In the genomic region with DNA sequence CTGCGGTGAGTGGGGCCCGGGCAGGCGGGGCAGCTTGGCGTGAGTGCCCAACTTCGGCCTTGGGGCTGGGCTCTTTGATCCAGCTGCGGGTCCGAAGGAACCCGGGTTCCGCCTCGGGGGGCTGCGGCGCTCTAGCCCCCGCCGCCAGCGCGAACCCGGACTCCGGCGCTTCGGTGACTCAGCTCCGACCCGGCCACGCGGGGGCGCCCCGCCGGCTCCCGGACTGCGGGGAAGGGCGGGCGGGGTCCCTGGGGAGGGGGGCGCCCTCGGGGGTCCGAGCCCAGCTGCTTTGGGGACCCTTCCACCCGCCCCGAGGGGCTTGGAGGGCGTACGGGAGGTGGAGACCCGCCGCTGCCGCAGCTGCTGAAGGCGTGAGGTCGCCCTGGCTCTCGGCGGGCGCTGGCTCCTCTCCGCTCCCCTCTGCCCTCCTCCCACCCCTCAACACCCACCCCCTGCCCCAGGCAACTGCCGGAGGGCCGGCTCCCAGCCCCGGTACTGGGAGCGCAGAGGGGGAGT, we compare ENCODE assay signal across 1 cellular context.
A peak's percentile ranks its signal among the peaks of the same experiment; 100 is the strongest.
TF ChIP-seq lines count a peak whose summit lies in the region.

No MANE protein-coding gene starts in this region.

TF ChIP-seq in HepG2, 621 proteins besides CTCF, POLR2A, EP300 and RAD21 (continued from another document and continues in another):
- TF ChIP-seq, protein P1, sequence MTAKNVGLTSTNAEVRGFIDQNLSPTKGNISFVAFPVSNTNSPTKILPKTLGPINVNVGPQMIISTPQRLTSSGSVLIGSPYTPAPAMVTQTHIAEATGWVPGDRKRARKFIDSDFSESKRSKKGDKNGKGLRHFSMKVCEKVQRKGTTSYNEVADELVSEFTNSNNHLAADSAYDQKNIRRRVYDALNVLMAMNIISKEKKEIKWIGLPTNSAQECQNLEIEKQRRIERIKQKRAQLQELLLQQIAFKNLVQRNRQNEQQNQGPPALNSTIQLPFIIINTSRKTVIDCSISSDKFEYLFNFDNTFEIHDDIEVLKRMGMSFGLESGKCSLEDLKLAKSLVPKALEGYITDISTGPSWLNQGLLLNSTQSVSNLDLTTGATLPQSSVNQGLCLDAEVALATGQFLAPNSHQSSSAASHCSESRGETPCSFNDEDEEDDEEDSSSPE (CRISPR knock-in tag; IDR thresholded peaks at IDR 0.05) = 0 out of 2 replicates have a peak, but pooled peaks have one; percentile 23
- TF ChIP-seq YEATS4 (CRISPR knock-in tag; IDR thresholded peaks at IDR 0.05; ENCODE audit: borderline replicate concordance) = peak; percentile 53
- no peak for TF ChIP-seq NFYB (CRISPR knock-in tag; IDR thresholded peaks at IDR 0.05)
- no peak for TF ChIP-seq ZSCAN20 (CRISPR knock-in tag; IDR thresholded peaks at IDR 0.05; ENCODE audit: borderline replicate concordance)
- no peak for TF ChIP-seq ZNF562 (CRISPR knock-in tag; IDR thresholded peaks at IDR 0.05; ENCODE audit: borderline replicate concordance)
- no peak for TF ChIP-seq ZNF180 (CRISPR knock-in tag; IDR thresholded peaks at IDR 0.05; ENCODE audit: borderline replicate concordance, low read depth)
- TF ChIP-seq, protein P2, sequence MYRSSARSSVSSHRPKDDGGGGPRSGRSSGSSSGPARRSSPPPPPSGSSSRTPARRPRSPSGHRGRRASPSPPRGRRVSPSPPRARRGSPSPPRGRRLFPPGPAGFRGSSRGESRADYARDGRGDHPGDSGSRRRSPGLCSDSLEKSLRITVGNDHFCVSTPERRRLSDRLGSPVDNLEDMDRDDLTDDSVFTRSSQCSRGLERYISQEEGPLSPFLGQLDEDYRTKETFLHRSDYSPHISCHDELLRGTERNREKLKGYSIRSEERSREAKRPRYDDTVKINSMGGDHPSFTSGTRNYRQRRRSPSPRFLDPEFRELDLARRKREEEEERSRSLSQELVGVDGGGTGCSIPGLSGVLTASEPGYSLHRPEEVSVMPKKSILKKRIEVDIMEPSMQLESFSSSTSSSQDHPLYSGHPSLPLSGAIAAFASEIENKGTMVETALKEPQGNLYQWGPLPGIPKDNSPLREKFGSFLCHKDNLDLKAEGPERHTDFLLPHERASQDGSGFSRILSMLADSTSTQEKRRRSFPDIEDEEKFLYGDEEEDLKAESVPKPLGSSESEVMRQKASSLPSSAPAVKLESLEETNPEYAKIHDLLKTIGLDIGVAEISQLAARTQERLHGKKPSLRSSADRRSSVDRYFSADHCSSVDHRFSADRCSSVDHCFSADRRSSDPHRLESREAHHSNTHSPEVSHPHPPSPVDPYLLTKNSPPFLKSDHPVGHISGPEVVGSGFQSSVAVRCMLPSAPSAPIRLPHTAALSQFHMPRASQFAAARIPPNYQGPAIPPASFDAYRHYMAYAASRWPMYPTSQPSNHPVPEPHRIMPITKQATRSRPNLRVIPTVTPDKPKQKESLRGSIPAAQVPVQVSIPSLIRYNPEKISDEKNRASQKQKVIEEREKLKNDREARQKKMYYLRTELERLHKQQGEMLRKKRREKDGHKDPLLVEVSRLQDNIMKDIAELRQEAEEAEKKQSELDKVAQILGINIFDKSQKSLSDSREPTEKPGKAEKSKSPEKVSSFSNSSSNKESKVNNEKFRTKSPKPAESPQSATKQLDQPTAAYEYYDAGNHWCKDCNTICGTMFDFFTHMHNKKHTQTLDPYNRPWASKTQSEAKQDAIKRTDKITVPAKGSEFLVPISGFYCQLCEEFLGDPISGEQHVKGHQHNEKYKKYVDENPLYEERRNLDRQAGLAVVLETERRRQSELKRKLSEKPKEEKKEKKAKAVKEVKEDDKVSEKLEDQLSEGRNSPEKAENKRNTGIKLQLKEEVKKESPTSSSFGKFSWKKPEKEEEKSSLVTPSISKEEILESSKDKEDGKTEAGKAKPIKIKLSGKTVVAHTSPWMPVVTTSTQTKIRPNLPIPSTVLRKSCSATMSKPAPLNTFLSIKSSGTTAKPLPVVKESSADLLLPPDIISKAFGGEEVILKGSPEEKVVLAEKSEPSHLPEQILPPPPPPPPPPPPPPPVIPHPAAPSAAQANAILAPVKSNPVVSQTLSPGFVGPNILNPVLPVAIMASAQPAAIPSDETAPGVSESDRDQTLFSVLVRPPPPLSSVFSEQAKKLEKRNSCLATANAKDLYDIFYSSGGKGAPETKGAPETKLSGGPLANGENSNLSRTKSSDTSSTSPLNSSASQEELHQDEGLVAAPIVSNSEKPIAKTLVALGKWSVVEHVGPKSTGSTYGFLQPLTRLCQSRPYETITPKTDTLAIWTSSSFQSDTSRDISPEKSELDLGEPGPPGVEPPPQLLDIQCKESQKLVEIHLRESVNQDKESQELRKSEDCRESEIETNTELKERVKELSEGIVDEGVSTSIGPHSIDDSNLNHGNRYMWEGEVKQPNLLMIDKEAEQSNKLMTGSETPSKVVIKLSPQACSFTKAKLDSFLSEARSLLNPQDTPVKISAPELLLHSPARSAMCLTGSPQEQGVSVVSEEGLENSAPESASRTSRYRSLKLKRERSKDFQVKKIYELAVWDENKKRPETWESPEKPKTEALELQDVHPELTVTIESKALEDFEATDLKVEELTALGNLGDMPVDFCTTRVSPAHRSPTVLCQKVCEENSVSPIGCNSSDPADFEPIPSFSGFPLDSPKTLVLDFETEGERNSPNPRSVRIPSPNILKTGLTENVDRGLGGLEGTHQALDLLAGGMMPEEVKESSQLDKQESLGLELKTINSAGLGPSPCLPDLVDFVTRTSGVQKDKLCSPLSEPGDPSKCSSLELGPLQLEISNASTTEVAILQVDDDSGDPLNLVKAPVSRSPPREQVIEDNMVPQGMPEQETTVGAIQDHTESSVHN (CRISPR knock-in tag; IDR thresholded peaks at IDR 0.05) = no peak
- no peak for TF ChIP-seq HHEX (CRISPR knock-in tag; IDR thresholded peaks at IDR 0.05)
- TF ChIP-seq, protein P3, sequence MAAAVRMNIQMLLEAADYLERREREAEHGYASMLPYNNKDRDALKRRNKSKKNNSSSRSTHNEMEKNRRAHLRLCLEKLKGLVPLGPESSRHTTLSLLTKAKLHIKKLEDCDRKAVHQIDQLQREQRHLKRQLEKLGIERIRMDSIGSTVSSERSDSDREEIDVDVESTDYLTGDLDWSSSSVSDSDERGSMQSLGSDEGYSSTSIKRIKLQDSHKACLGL (CRISPR knock-in tag; IDR thresholded peaks at IDR 0.05) = no peak
- TF ChIP-seq, protein P4, sequence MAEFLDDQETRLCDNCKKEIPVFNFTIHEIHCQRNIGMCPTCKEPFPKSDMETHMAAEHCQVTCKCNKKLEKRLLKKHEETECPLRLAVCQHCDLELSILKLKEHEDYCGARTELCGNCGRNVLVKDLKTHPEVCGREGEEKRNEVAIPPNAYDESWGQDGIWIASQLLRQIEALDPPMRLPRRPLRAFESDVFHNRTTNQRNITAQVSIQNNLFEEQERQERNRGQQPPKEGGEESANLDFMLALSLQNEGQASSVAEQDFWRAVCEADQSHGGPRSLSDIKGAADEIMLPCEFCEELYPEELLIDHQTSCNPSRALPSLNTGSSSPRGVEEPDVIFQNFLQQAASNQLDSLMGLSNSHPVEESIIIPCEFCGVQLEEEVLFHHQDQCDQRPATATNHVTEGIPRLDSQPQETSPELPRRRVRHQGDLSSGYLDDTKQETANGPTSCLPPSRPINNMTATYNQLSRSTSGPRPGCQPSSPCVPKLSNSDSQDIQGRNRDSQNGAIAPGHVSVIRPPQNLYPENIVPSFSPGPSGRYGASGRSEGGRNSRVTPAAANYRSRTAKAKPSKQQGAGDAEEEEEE (CRISPR knock-in tag; IDR thresholded peaks at IDR 0.05; ENCODE audit: borderline replicate concordance) = no peak
- no peak for TF ChIP-seq SCMH1 (CRISPR knock-in tag; IDR thresholded peaks at IDR 0.05; ENCODE audit: borderline replicate concordance)
- TF ChIP-seq, protein P5, sequence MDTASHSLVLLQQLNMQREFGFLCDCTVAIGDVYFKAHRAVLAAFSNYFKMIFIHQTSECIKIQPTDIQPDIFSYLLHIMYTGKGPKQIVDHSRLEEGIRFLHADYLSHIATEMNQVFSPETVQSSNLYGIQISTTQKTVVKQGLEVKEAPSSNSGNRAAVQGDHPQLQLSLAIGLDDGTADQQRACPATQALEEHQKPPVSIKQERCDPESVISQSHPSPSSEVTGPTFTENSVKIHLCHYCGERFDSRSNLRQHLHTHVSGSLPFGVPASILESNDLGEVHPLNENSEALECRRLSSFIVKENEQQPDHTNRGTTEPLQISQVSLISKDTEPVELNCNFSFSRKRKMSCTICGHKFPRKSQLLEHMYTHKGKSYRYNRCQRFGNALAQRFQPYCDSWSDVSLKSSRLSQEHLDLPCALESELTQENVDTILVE (CRISPR knock-in tag; IDR thresholded peaks at IDR 0.05) = no peak
- no peak for TF ChIP-seq ZNF207 (IDR thresholded peaks at IDR 0.05; ENCODE audit: borderline replicate concordance)
- TF ChIP-seq ZSCAN25 (CRISPR knock-in tag; IDR thresholded peaks at IDR 0.05) = peak; percentile 97
- no peak for TF ChIP-seq REL (CRISPR knock-in tag; conservative IDR thresholded peaks at IDR 0.05)
- no peak for TF ChIP-seq CEBPB (IDR thresholded peaks at IDR 0.05; ENCODE audit: borderline replicate concordance, low read depth, low read length)
- TF ChIP-seq ZIK1 (CRISPR knock-in tag; IDR thresholded peaks at IDR 0.05; ENCODE audit: borderline replicate concordance, low read depth) = no peak
- no peak for TF ChIP-seq CREM (IDR thresholded peaks at IDR 0.05)
- no peak for TF ChIP-seq CREM (CRISPR knock-in tag; IDR thresholded peaks at IDR 0.05)
- no peak for TF ChIP-seq MIER2 (CRISPR knock-in tag; IDR thresholded peaks at IDR 0.05)
- TF ChIP-seq MTA3 (CRISPR knock-in tag; IDR thresholded peaks at IDR 0.05) = no peak
- TF ChIP-seq, protein P6, sequence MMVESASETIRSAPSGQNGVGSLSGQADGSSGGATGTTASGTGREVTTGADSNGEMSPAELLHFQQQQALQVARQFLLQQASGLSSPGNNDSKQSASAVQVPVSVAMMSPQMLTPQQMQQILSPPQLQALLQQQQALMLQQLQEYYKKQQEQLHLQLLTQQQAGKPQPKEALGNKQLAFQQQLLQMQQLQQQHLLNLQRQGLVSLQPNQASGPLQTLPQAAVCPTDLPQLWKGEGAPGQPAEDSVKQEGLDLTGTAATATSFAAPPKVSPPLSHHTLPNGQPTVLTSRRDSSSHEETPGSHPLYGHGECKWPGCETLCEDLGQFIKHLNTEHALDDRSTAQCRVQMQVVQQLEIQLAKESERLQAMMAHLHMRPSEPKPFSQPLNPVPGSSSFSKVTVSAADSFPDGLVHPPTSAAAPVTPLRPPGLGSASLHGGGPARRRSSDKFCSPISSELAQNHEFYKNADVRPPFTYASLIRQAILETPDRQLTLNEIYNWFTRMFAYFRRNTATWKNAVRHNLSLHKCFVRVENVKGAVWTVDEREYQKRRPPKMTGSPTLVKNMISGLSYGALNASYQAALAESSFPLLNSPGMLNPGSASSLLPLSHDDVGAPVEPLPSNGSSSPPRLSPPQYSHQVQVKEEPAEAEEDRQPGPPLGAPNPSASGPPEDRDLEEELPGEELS (CRISPR knock-in tag; IDR thresholded peaks at IDR 0.05) = no peak
- no peak for TF ChIP-seq SUZ12 (IDR thresholded peaks at IDR 0.05; ENCODE audit: low read depth, low read length)
- TF ChIP-seq CAMTA2 (CRISPR knock-in tag; IDR thresholded peaks at IDR 0.05; ENCODE audit: borderline replicate concordance) = no peak
- no peak for TF ChIP-seq SP2 (CRISPR knock-in tag; IDR thresholded peaks at IDR 0.05)
- TF ChIP-seq SIX1 (CRISPR knock-in tag; IDR thresholded peaks at IDR 0.05; ENCODE audit: borderline replicate concordance) = no peak
- no peak for TF ChIP-seq ZNF674 (CRISPR knock-in tag; IDR thresholded peaks at IDR 0.05; ENCODE audit: low read depth)
- TF ChIP-seq PPARG (CRISPR knock-in tag; conservative IDR thresholded peaks at IDR 0.05) = no peak
- TF ChIP-seq PLRG1 (conservative IDR thresholded peaks at IDR 0.05) = no peak
- TF ChIP-seq TCF12 (IDR thresholded peaks at IDR 0.05) = no peak
- TF ChIP-seq TCF12 (CRISPR knock-in tag; IDR thresholded peaks at IDR 0.05) = no peak
- no peak for TF ChIP-seq SMC3 (IDR thresholded peaks at IDR 0.05; ENCODE audit: low read length)
- TF ChIP-seq ZNF451 (CRISPR knock-in tag; IDR thresholded peaks at IDR 0.05) = peak; percentile 20; the same call in 1 of the 2 replicates
- TF ChIP-seq, protein P7, sequence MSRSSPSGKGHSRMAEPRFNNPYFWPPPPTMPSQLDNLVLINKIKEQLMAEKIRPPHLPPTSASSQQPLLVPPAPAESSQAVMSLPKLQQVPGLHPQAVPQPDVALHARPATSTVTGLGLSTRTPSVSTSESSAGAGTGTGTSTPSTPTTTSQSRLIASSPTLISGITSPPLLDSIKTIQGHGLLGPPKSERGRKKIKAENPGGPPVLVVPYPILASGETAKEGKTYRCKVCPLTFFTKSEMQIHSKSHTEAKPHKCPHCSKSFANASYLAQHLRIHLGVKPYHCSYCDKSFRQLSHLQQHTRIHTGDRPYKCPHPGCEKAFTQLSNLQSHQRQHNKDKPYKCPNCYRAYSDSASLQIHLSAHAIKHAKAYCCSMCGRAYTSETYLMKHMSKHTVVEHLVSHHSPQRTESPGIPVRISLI (CRISPR knock-in tag; IDR thresholded peaks at IDR 0.05; ENCODE audit: borderline replicate concordance) = no peak
- no peak for TF ChIP-seq ZNF296 (CRISPR knock-in tag; conservative IDR thresholded peaks at IDR 0.05)
- no peak for TF ChIP-seq RFX3 (CRISPR knock-in tag; IDR thresholded peaks at IDR 0.05)
- TF ChIP-seq, protein P8, sequence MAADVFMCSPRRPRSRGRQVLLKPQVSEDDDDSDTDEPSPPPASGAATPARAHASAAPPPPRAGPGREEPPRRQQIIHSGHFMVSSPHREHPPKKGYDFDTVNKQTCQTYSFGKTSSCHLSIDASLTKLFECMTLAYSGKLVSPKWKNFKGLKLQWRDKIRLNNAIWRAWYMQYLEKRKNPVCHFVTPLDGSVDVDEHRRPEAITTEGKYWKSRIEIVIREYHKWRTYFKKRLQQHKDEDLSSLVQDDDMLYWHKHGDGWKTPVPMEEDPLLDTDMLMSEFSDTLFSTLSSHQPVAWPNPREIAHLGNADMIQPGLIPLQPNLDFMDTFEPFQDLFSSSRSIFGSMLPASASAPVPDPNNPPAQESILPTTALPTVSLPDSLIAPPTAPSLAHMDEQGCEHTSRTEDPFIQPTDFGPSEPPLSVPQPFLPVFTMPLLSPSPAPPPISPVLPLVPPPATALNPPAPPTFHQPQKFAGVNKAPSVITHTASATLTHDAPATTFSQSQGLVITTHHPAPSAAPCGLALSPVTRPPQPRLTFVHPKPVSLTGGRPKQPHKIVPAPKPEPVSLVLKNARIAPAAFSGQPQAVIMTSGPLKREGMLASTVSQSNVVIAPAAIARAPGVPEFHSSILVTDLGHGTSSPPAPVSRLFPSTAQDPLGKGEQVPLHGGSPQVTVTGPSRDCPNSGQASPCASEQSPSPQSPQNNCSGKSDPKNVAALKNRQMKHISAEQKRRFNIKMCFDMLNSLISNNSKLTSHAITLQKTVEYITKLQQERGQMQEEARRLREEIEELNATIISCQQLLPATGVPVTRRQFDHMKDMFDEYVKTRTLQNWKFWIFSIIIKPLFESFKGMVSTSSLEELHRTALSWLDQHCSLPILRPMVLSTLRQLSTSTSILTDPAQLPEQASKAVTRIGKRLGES (CRISPR knock-in tag; IDR thresholded peaks at IDR 0.05; ENCODE audit: borderline replicate concordance) = no peak
- TF ChIP-seq TMF1 (CRISPR knock-in tag; IDR thresholded peaks at IDR 0.05; ENCODE audit: low read depth) = no peak
